Comparison of ENCODE assay signal across 1 cellular context in the genomic region with DNA sequence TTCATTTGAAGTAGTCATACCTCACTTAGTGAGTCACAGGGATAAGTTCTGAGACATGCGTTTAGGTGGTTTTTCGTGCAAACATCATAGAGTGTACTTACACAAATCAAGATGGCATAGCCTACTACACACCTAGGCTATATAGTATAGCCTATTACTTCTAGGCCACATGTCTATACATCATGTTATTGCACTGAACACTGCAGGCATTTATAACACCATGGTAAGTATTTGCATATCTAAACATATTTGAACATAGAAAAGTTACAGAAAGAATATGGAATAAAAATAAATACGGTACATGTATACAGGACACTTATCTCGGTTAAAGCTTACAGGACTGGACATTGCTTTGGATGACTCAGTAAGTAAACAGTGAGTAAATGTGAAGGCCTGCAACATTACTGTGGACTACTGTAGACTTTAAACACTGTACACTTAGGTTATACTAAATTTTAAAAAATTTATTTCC.
TF ChIP-seq lines count a peak whose summit lies in the region.

No MANE protein-coding gene starts in this region.

TF ChIP-seq in HCT116, 20 proteins besides CTCF, POLR2A, EP300 and RAD21 (continued from another document):
- TF ChIP-seq, protein P1, sequence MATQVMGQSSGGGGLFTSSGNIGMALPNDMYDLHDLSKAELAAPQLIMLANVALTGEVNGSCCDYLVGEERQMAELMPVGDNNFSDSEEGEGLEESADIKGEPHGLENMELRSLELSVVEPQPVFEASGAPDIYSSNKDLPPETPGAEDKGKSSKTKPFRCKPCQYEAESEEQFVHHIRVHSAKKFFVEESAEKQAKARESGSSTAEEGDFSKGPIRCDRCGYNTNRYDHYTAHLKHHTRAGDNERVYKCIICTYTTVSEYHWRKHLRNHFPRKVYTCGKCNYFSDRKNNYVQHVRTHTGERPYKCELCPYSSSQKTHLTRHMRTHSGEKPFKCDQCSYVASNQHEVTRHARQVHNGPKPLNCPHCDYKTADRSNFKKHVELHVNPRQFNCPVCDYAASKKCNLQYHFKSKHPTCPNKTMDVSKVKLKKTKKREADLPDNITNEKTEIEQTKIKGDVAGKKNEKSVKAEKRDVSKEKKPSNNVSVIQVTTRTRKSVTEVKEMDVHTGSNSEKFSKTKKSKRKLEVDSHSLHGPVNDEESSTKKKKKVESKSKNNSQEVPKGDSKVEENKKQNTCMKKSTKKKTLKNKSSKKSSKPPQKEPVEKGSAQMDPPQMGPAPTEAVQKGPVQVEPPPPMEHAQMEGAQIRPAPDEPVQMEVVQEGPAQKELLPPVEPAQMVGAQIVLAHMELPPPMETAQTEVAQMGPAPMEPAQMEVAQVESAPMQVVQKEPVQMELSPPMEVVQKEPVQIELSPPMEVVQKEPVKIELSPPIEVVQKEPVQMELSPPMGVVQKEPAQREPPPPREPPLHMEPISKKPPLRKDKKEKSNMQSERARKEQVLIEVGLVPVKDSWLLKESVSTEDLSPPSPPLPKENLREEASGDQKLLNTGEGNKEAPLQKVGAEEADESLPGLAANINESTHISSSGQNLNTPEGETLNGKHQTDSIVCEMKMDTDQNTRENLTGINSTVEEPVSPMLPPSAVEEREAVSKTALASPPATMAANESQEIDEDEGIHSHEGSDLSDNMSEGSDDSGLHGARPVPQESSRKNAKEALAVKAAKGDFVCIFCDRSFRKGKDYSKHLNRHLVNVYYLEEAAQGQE (IDR thresholded peaks at IDR 0.05; ENCODE audit: low read depth): no peak
- TF ChIP-seq EZH2 (IDR thresholded peaks at IDR 0.05): no peak
